In genomic region chr12:116701432-116701831, GRCh38 we compare ENCODE assay signal across 3 cellular contexts.
TF ChIP-seq lines count a peak whose summit lies in the region.

No MANE protein-coding gene starts in this region.

TF ChIP-seq in HEK293, 187 proteins besides CTCF, POLR2A, EP300 and RAD21:
- TF ChIP-seq ZXDB (tag by site-specific recombination; IDR thresholded peaks at IDR 0.05) (no peak), ZNF146 (tag by site-specific recombination; IDR thresholded peaks at IDR 0.05) (peak; percentile 96), ZNF580 (tag by site-specific recombination; IDR thresholded peaks at IDR 0.05) (0 out of 2 replicates have a peak, but pooled peaks have one; percentile 31)
TF ChIP-seq in HEK293: peak in this region for 2.

TF ChIP-seq in K562, 482 proteins besides CTCF, POLR2A, EP300 and RAD21:
- no peak for TF ChIP-seq TSC22D4 (tag; IDR thresholded peaks at IDR 0.05)
- peak; percentile 17 for TF ChIP-seq RBM25 (IDR thresholded peaks at IDR 0.05; ENCODE audit: low read depth, low read length, severe bottlenecking)
- no peak for TF ChIP-seq TCF15 (CRISPR knock-in tag; IDR thresholded peaks at IDR 0.05)
- no peak for TF ChIP-seq LEF1 (IDR thresholded peaks at IDR 0.05)
- TF ChIP-seq DDX20 (tag; IDR thresholded peaks at IDR 0.05; ENCODE audit: low read depth), result no peak
- no peak for TF ChIP-seq TAF7 (tag; IDR thresholded peaks at IDR 0.05)
- TF ChIP-seq EZH2 (IDR thresholded peaks at IDR 0.05; ENCODE audit: borderline replicate concordance, low read depth, low read length), result no peak
- no peak for TF ChIP-seq CTBP1 (IDR thresholded peaks at IDR 0.05; ENCODE audit: borderline replicate concordance)
- TF ChIP-seq ZNF583 (CRISPR knock-in tag; IDR thresholded peaks at IDR 0.05), result no peak
- peak; percentile 80 for TF ChIP-seq ZNF146 (CRISPR knock-in tag; IDR thresholded peaks at IDR 0.05; ENCODE audit: unreplicated experiment)

TF ChIP-seq in H1, 55 proteins besides CTCF, POLR2A, EP300 and RAD21:
- TF ChIP-seq NRF1 (IDR thresholded peaks at IDR 0.05; ENCODE audit: low read depth, low read length) (no peak), RXRA (IDR thresholded peaks at IDR 0.05; ENCODE audit: insufficient read depth, low read depth, low read length) (no peak), RFX5 (IDR thresholded peaks at IDR 0.05; ENCODE audit: borderline replicate concordance, low read depth, low read length) (no peak), SAP30 (IDR thresholded peaks at IDR 0.05; ENCODE audit: insufficient read depth, insufficient replicate concordance, low read length) (no peak), GABPA (IDR thresholded peaks at IDR 0.05; ENCODE audit: borderline replicate concordance, insufficient read depth, low read length) (no peak), HDAC2 (IDR thresholded peaks at IDR 0.05; ENCODE audit: borderline replicate concordance in 1 of 2, low read depth in 2 of 2, low read length in 2 of 2) (no peak), CREB1 (IDR thresholded peaks at IDR 0.05) (no peak), CHD7 (IDR thresholded peaks at IDR 0.05; ENCODE audit: insufficient replicate concordance, low read length) (no peak), JUND (IDR thresholded peaks at IDR 0.05; ENCODE audit: low read length) (no peak), ASH2L (IDR thresholded peaks at IDR 0.05; ENCODE audit: low read length) (no peak), ATF3 (IDR thresholded peaks at IDR 0.05; ENCODE audit: insufficient read depth, low read depth, low read length) (no peak), TBP (IDR thresholded peaks at IDR 0.05; ENCODE audit: low read depth, low read length) (no peak), KDM5A (IDR thresholded peaks at IDR 0.05; ENCODE audit: low read length) (no peak), BCL11A (IDR thresholded peaks at IDR 0.05; ENCODE audit: low read depth in 2 of 2, low read length in 2 of 2) (no peak), CTBP2 (IDR thresholded peaks at IDR 0.05; ENCODE audit: borderline replicate concordance, insufficient read depth, insufficient read length, low read length) (no peak), SP2 (IDR thresholded peaks at IDR 0.05; ENCODE audit: low read length) (no peak), YY1 (IDR thresholded peaks at IDR 0.05; ENCODE audit: low read depth, low read length) (no peak), TCF12 (IDR thresholded peaks at IDR 0.05; ENCODE audit: low read depth, low read length) (no peak)
